14 cellular contexts compared by ENCODE assay signal in the genomic region with DNA sequence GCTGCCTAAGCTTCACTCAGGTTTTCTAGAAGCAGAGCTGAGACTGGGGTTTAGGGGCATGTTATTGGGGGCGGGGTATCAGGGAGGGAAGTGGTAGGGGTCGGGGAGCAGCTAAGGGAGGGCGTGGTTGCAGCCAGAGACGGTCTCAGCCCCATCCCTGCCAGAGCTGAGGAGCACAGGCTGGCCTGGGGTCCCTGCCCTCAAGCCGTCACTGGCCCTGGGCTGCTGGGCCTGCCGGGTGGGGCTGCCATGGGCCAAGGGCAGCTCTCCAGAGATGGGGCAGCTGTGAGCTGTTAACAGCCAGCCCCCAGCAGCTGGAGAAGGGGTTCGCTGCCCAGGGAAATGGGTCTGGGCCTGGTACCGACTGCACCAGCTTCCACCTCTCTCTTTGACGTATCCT.
A peak's percentile ranks its signal among the peaks of the same experiment; 100 is the strongest.
DNase-seq lines count a peak whose midpoint lies in the region; ATAC-seq and TF ChIP-seq lines count a peak whose summit lies in the region.
"Had no signal": no experiment of that assay in that cellular context is flagged by ENCODE, and none has a peak within 500 bp of the region (broad histone marks: within the 10 kb centered on the region; RNA-seq: fewer than 3 reads in every experiment).

No MANE protein-coding gene starts in this region.

- 64 to 73% methylated on average over 9 of the region's 9 CpGs for WGBS in aorta, 2 donors

- ATAC-seq in left ventricle myocardium superior (no peak), Right ventricle myocardium inferior (no peak), lower lobe of right lung (no peak), aorta (ENCODE audit: low FRiP score) (no peak), GM21825 (IDR thresholded peaks at IDR 0.05; ENCODE audit: unreplicated experiment) (no peak)
- ATAC-seq: GM12878 had no signal

- H3K9me3 ChIP-seq in lower lobe of right lung: no peaks in the 10 kb centered on the region
- no peaks in the 10 kb centered on the region for H3K9me3 ChIP-seq in aorta (ENCODE audit: control insufficient read depth, low read length)

- H3K36me3 ChIP-seq in lower lobe of right lung (no peaks in the 10 kb centered on the region), aorta (ENCODE audit: control insufficient read depth in 1 of 2, insufficient read depth in 2 of 2, low read length in 1 of 2) (no peaks in the 10 kb centered on the region)

- H3K27ac ChIP-seq in RWPE1 (peak overlapping the region; percentile 75), lower lobe of right lung (no peak overlapping the region), aorta (ENCODE audit: low read depth in 1 of 2, low read length in 2 of 2) (no peak overlapping the region)
- H3K27ac ChIP-seq: C4-2B had no signal

- POLR2A ChIA-PET in RWPE1 (lab: Yijun Ruan, JAX; ENCODE audit: low non-redundant PET): no interaction called here

- DNase-seq in left ventricle myocardium superior: peak; percentile 17
- no peak for DNase-seq in Right ventricle myocardium inferior (ENCODE audit: missing footprints)
- DNase-seq in RWPE1 (ENCODE audit: low spot score): no peak
- DNase-seq in lower lobe of right lung: peak; percentile 10
- DNase-seq in aorta: peak; percentile 16 to 26
- no peak for DNase-seq in NCI-H2227 (lab: John Stamatoyannopoulos, UW; ENCODE audit: unreplicated experiment)
- DNase-seq in NCI-H2196 (lab: John Stamatoyannopoulos, UW; ENCODE audit: unreplicated experiment): no peak
- DNase-seq: ACHN; CD4-positive, alpha-beta memory T cell; DMS79; IMR-90 had no signal

- H3K4me3 ChIP-seq in lower lobe of right lung (no peak overlapping the region), aorta (ENCODE audit: low read length in 2 of 2) (no peak overlapping the region)
- H3K4me3 ChIP-seq: GM12878 had no signal

- TF ChIP-seq CTCF in RWPE1 (conservative IDR thresholded peaks at IDR 0.05; ENCODE audit: low read depth) (no peak), lower lobe of right lung (IDR thresholded peaks at IDR 0.05) (no peak)

- H3K27me3 ChIP-seq in lower lobe of right lung (ENCODE audit: low read depth) (peaks cover 6% of the 10 kb centered on the region), aorta (ENCODE audit: control insufficient read depth in 1 of 2, insufficient read depth in 2 of 2, low read length in 1 of 2) (no peaks in the 10 kb centered on the region)

- CTCF ChIA-PET in RWPE1 (lab: Yijun Ruan, JAX): no interaction called here

- intact Hi-C loops in left ventricle myocardium superior (cut with micrococcal nuclease): no loop called here
- intact Hi-C loops in Right ventricle myocardium inferior (cut with DNase I): no loop called here
- intact Hi-C loops in lower lobe of right lung (cut with DNase I): no loop called here
- intact Hi-C loops in aorta (cut with DNase I): no loop called here

- H3K4me1 ChIP-seq in lower lobe of right lung (no peaks in the 10 kb centered on the region), aorta (ENCODE audit: control insufficient read depth in 1 of 2, insufficient read depth in 2 of 2, low read length in 2 of 2) (no peaks in the 10 kb centered on the region)

Comparison
In these comparisons a context has a peak if more than half of its experiments do, and no peak if none do; other contexts are left out.
1. DNase-seq: peak in left ventricle myocardium superior (single experiment), lower lobe of right lung (single experiment) and aorta (2 of 2); none in Right ventricle myocardium inferior (single experiment), RWPE1 (single experiment), NCI-H2227 (single experiment) and NCI-H2196 (single experiment).